8 cellular contexts compared by ENCODE assay signal in the genomic region with DNA sequence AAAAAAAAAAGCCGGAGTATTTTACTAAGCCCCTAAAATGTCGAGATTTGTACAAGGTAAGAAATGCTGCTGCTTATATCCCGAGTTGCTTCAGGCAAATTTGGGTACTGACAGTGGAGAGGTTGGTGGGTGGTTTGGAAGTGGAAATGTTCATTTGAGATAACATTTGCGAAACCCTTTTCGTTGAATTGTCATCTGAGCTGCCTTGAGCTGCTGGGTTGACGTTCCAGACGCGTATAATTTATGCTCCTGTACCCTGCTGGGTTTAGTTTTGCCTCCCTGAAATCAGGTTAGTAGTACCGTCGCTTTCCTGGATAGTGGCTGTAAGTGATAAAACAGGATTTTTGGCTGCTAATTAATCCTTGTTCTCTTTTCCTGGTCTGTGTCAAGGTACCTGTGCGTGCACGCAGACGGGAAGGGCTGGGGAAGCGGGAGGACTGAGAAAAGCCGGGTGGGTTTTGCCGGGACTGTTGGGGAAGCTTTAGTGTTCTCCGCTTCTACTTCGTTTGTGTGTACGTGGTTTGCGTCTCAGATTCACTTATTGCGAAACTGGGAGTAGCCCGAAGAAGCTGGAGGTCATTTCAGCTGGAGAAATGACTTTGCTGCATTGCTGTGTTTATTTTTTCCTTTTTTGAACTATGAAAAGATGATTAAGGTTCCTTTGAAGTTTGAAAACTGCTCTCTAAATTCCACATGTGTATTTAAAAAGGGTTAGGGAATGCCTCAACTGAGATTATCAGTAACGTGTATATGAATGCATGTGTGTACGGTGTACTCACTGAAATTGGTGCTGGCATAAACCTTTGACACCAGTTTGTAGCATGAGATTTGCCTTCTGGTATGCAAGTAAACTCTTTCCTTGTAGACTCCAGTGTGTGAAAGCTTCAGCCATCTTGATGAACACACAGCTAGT. TPM values are rescaled to one million over a fixed set of nuclear protein-coding genes. Genes with fewer than 3 reads are reported as not detected.
DNase-seq lines count a peak whose midpoint lies in the region; ATAC-seq and TF ChIP-seq lines count a peak whose summit lies in the region.

No MANE protein-coding gene starts in this region.

- H3K4ac ChIP-seq in mesendoderm (ENCODE audit: low read depth, low read length), result no peak overlapping the region

- peaks cover 47% of the 10 kb centered on the region for H3K79me2 ChIP-seq in mesendoderm (ENCODE audit: control insufficient read depth, insufficient read depth, low read length)

- intact Hi-C loops in transverse colon (cut with DNase I; ENCODE audit: low total_unique reads), result no loop called here

- H3K79me1 ChIP-seq in mesendoderm (ENCODE audit: low read length), result no peaks in the 10 kb centered on the region

- no peak overlapping the region for H4K5ac ChIP-seq in mesendoderm (ENCODE audit: low read length)

- H3K36me3 ChIP-seq in CD8-positive, alpha-beta memory T cell (ENCODE audit: insufficient read depth, low read length), result no peaks in the 10 kb centered on the region
- H3K36me3 ChIP-seq in SK-N-MC (ENCODE audit: insufficient read depth, low read length), result no peaks in the 10 kb centered on the region
- H3K36me3 ChIP-seq in mesendoderm (ENCODE audit: control insufficient read depth, insufficient read depth, low read length), result no peaks in the 10 kb centered on the region
- H3K36me3 ChIP-seq in transverse colon, result no peaks in the 10 kb centered on the region

- TF ChIP-seq EP300 in transverse colon (IDR thresholded peaks at IDR 0.05; ENCODE audit: low read depth), result no peak

- TF ChIP-seq CTCF in transverse colon (IDR thresholded peaks at IDR 0.05), result peak in 1 of 5 experiments; percentile 26

- in situ Hi-C loops in transverse colon (cut with MboI; ENCODE audit: low pct_ligation_motif_present in 1 of 4, low pct_unique_long_range_greater_than_20kb in 1 of 4, low sequenced_read_pairs in 3 of 4), result no loop called here

- no peaks in the 10 kb centered on the region for H3K9me3 ChIP-seq in CD8-positive, alpha-beta memory T cell (ENCODE audit: low read length)
- H3K9me3 ChIP-seq in SK-N-MC (ENCODE audit: low read depth, low read length) (no peaks in the 10 kb centered on the region), transverse colon (no peaks in the 10 kb centered on the region)

- POLR2A ChIA-PET in CD8-positive, alpha-beta memory T cell (lab: Charles Lee), result interaction anchor here (0.7 to 2.6 kb wide), 8 partner anchors 14 to 1385 kb away, joined by 3 to 19 read pairs (median 6); a partner anchor contains a TSS

- peak overlapping the region; percentile 64 for H3K4me2 ChIP-seq in mesendoderm (ENCODE audit: low read length)

- peaks cover 0 to 17% (median 3%) of the 10 kb centered on the region in 3 donors for H3K36me3 Mint-ChIP-seq in CD8-positive, alpha-beta memory T cell
- peaks cover 23% of the 10 kb centered on the region for H3K36me3 Mint-ChIP-seq in effector memory CD8-positive, alpha-beta T cell (ENCODE audit: insufficient read depth)

- H3K4me3 Mint-ChIP-seq in CD8-positive, alpha-beta memory T cell, result peak overlapping the region; percentile 95 to 100 (median 98)
- H3K4me3 Mint-ChIP-seq in effector memory CD8-positive, alpha-beta T cell, result peak overlapping the region; percentile 99 to 100

- peaks cover 36% of the 10 kb centered on the region for H3K4me1 ChIP-seq in CD8-positive, alpha-beta memory T cell (ENCODE audit: insufficient read depth, low read length)
- H3K4me1 ChIP-seq in mesendoderm (ENCODE audit: control insufficient read depth, low read depth, low read length) (peaks cover 2% of the 10 kb centered on the region), transverse colon (peaks cover 6 to 56% (median 38%) of the 10 kb centered on the region in 4 donors)

- peak overlapping the region; percentile 97 for H3K4me3 ChIP-seq in CD8-positive, alpha-beta memory T cell (ENCODE audit: low read length)
- H3K4me3 ChIP-seq in SK-N-MC, result peak overlapping the region; percentile 92
- peak overlapping the region; percentile 93 for H3K4me3 ChIP-seq in mesendoderm (ENCODE audit: low read length)
- peak overlapping the region; percentile 58 to 84 (median 78) for H3K4me3 ChIP-seq in transverse colon

- TF ChIP-seq POLR2A in transverse colon (IDR thresholded peaks at IDR 0.05), result peak; percentile 64

- H4K8ac ChIP-seq in mesendoderm (ENCODE audit: low read depth, low read length), result no peak overlapping the region

- H3K9me3 Mint-ChIP-seq in CD8-positive, alpha-beta memory T cell, result no peaks in the 10 kb centered on the region
- peaks cover 0 to 1% of the 10 kb centered on the region in 2 donors for H3K9me3 Mint-ChIP-seq in effector memory CD8-positive, alpha-beta T cell

- peak in 1 of 5 donors; percentile 37 for DNase-seq in CD8-positive, alpha-beta memory T cell
- peak; percentile 37 for DNase-seq in HuH-7 (ENCODE audit: low spot score)
- DNase-seq in SK-N-MC (ENCODE audit: low read depth, low spot score), result no peak
- DNase-seq in effector memory CD8-positive, alpha-beta T cell, result no peak
- DNase-seq in mesendoderm, result no peak
- peak; percentile 60 for DNase-seq in transverse colon

- ATAC-seq in effector memory CD8-positive, alpha-beta T cell (replicated peaks), result no peak
- no peak for ATAC-seq in HG03442 (IDR thresholded peaks at IDR 0.05; ENCODE audit: unreplicated experiment)
- no peak for ATAC-seq in HG03196 (IDR thresholded peaks at IDR 0.05; ENCODE audit: unreplicated experiment)

- H3K56ac ChIP-seq in mesendoderm (ENCODE audit: low read length), result peak overlapping the region; percentile 92

- H2AK5ac ChIP-seq in mesendoderm (ENCODE audit: low read length), result no peak overlapping the region

- H3K27me3 ChIP-seq in CD8-positive, alpha-beta memory T cell (ENCODE audit: insufficient read depth, low read length, poor library complexity, severe bottlenecking), result no peaks in the 10 kb centered on the region
- H3K27me3 ChIP-seq in mesendoderm (ENCODE audit: insufficient read depth, low read length, poor library complexity), result no peaks in the 10 kb centered on the region
- H3K27me3 ChIP-seq in transverse colon, result no peaks in the 10 kb centered on the region

- no peak overlapping the region for H2BK120ac ChIP-seq in mesendoderm (ENCODE audit: low read depth, low read length)

- no peak overlapping the region for H2BK15ac ChIP-seq in mesendoderm (replicated peaks; ENCODE audit: low read depth)

- H3K4me1 Mint-ChIP-seq in CD8-positive, alpha-beta memory T cell, result peaks cover 56 to 73% (median 67%) of the 10 kb centered on the region in 3 donors
- peaks cover 34 to 49% of the 10 kb centered on the region in 2 donors for H3K4me1 Mint-ChIP-seq in effector memory CD8-positive, alpha-beta T cell (ENCODE audit: low read depth in 2 of 2)

- peak overlapping the region; percentile 32 for H2BK5ac ChIP-seq in mesendoderm (ENCODE audit: low read length)

- peak overlapping the region; percentile 71 for H3K18ac ChIP-seq in mesendoderm (ENCODE audit: low read length)

- peak overlapping the region; percentile 77 to 99 (median 96) for H3K27ac Mint-ChIP-seq in CD8-positive, alpha-beta memory T cell
- peak overlapping the region; percentile 96 to 99 for H3K27ac Mint-ChIP-seq in effector memory CD8-positive, alpha-beta T cell

- H3K23ac ChIP-seq in mesendoderm (ENCODE audit: low read length), result peak overlapping the region; percentile 54

- CTCF ChIA-PET in CD8-positive, alpha-beta memory T cell (lab: Charles Lee), result interaction anchor here (1.1 to 1.6 kb wide), 4 partner anchors 11 to 23 kb away, joined by 3 to 4 read pairs (median 4); no protein-coding TSS in a partner anchor

- peak overlapping the region; percentile 85 for H3K27ac ChIP-seq in CD8-positive, alpha-beta memory T cell (ENCODE audit: low read depth, low read length)
- peak overlapping the region; percentile 67; the same call in 1 of the 2 replicates for H3K27ac ChIP-seq in SK-N-MC
- peak overlapping the region; percentile 100 for H3K27ac ChIP-seq in mesendoderm (ENCODE audit: low read depth, low read length)
- peak overlapping the region; percentile 94 to 98 (median 97) for H3K27ac ChIP-seq in transverse colon

- WGBS in mesendoderm (ENCODE audit: extremely low coverage, insufficient coverage, low lambda C conversion rate), result no CpG with 5 or more reads among the region's 24 CpGs
- 3 to 7% methylated on average over 16 to 24 of the region's 24 CpGs for WGBS in transverse colon (ENCODE audit: low coverage in 1 of 2), 2 donors

- H3K9ac ChIP-seq in SK-N-MC (ENCODE audit: insufficient read length), result peak overlapping the region; percentile 87
- peak overlapping the region; percentile 94 for H3K9ac ChIP-seq in mesendoderm (ENCODE audit: low read length)

- H3K27me3 Mint-ChIP-seq in CD8-positive, alpha-beta memory T cell, result no peaks in the 10 kb centered on the region
- H3K27me3 Mint-ChIP-seq in effector memory CD8-positive, alpha-beta T cell, result no peaks in the 10 kb centered on the region

RNA-seq across cellular contexts. Expression of a gene that starts 0.7 kb away (rescaled TPM):
- total RNA-seq in CD8-positive, alpha-beta memory T cell, result 10 to 100 TPM; 59.2 to 59.8 TPM
- 131 TPM for polyA plus RNA-seq in CD8-positive, alpha-beta memory T cell
- polyA plus RNA-seq in mesendoderm (2013, experiment 1 of 2), result 361 TPM
- polyA plus RNA-seq in mesendoderm (2013, experiment 2 of 2), result 376 TPM
- total RNA-seq in transverse colon, result 100 to 1,000 TPM in 3 of 4 donors, 10 to 100 TPM in 1; 62.3 to 352 (median 235) TPM

Comparison
In these comparisons a context has a peak if more than half of its experiments do, and no peak if none do; other contexts are left out.
1. DNase-seq: peak in HuH-7 (single experiment) and transverse colon (single experiment); none in SK-N-MC (single experiment), effector memory CD8-positive, alpha-beta T cell (0 of 3) and mesendoderm (single experiment).
2. Peak in every context shown above with its lines, with median percentiles within 50 percentile points of each other: H3K27ac ChIP-seq and H3K4me3 ChIP-seq.